Comparison of ENCODE assay signal across 19 cellular contexts in the genomic region with DNA sequence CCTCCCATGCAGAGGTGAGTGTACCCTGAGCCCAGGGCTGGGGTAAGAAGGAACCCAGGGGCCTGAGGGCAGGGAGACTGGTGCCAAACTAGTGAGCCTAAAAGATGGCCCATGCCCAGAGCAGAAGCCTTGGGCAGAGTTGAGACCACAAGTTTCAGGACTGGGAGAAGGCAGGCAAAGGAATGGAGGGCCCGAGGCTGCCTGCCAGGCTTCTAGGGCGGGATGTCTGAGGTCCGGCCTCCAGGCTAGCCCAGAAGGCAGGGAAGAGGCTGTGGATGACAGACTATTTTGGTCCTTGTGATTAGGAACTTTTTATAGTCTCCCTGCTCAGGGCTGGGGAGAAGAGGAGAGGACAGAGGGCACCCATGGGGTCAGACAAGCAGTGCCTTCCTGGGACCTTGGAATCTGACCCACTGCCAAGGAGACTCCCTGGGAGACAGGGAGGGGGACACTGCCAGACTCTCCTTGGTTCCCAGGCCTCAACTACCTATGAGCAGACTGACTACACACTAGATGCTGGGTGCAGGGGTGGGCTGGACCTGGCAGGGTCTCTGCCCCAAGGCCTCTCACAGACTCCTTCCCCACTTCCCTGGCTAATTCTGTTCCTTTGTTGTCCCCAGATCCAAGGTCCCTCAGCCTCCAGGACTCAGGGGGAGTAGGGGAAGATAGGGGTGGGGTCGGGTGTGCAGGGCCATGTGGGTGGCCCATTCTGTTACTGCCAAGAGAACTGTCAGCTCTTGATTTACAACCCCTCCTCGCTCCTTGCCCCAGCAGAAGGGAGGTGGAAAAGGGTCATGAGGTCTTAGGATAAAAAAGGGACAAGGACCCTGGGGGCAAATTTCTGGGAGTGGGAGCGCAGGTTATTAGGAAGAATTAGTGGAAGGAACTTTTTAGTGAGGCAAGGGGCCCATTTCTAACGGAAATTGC. TPM values are rescaled to one million over a fixed set of nuclear protein-coding genes. Genes with fewer than 3 reads are reported as not detected.
DNase-seq lines count a peak whose midpoint lies in the region; ATAC-seq, FAIRE-seq and TF ChIP-seq lines count a peak whose summit lies in the region.
"Had no signal": no experiment of that assay in that cellular context is flagged by ENCODE, and none has a peak within 500 bp of the region (broad histone marks: within the 10 kb centered on the region; RNA-seq: fewer than 3 reads in every experiment).

No MANE protein-coding gene starts in this region.

- BruUV-seq in endothelial cell of umbilical vein (replicated peaks; lab: Mats Ljungman, UMichigan), result TSS peak; percentile 21

- H2AK5ac ChIP-seq in mesenchymal stem cell (ENCODE audit: low read length, severe bottlenecking), result no peak overlapping the region

- H3K9me3 ChIP-seq in HUES64 (ENCODE audit: insufficient read depth, low read depth, low read length), result no peaks in the 10 kb centered on the region
- H3K9me3 ChIP-seq in endothelial cell of umbilical vein (replicated peaks; ENCODE audit: control insufficient read depth, insufficient read depth, low read length), result no peaks in the 10 kb centered on the region
- no peaks in the 10 kb centered on the region for H3K9me3 ChIP-seq in mesenchymal stem cell (ENCODE audit: control insufficient read depth, low read length)
- no peaks in the 10 kb centered on the region for H3K9me3 ChIP-seq in thoracic aorta
- H3K9me3 ChIP-seq in colonic mucosa, result no peaks in the 10 kb centered on the region
- H3K9me3 ChIP-seq: pancreas had no signal

- H4K91ac ChIP-seq in mesenchymal stem cell (ENCODE audit: low read length), result peak overlapping the region; percentile 18

- H3K79me1 ChIP-seq in mesenchymal stem cell (replicated peaks; ENCODE audit: low read length, poor library complexity, severe bottlenecking), result no peaks in the 10 kb centered on the region

- peak overlapping the region in 1 of 2 experiments; percentile 47 for H3K23ac ChIP-seq in mesenchymal stem cell (ENCODE audit: low read length in 2 of 2)

- H3K4me1 ChIP-seq in HUES64 (ENCODE audit: insufficient read depth, low read length) (peaks cover 43% of the 10 kb centered on the region), endothelial cell of umbilical vein (ENCODE audit: control insufficient read depth, extremely low read depth, insufficient read depth, low read length) (peaks cover 54% of the 10 kb centered on the region), mesenchymal stem cell (ENCODE audit: control insufficient read depth, insufficient read depth, low read depth, low read length) (peaks cover 20% of the 10 kb centered on the region), thoracic aorta (ENCODE audit: control insufficient read depth in 1 of 2, low read depth in 2 of 2) (peaks cover 0 to 12% of the 10 kb centered on the region in 2 donors), colonic mucosa (peaks cover 6% of the 10 kb centered on the region)

- no peak overlapping the region for H3K27ac ChIP-seq in HUES64 (ENCODE audit: low read depth, low read length)
- H3K27ac ChIP-seq in endothelial cell of umbilical vein (ENCODE audit: insufficient read depth, low read depth, low read length), result no peak overlapping the region
- no peak overlapping the region for H3K27ac ChIP-seq in mesenchymal stem cell (ENCODE audit: low read length, poor library complexity, severe bottlenecking)
- H3K27ac ChIP-seq in thoracic aorta, result no peak overlapping the region
- H3K27ac ChIP-seq in colonic mucosa, result no peak overlapping the region
- H3K27ac ChIP-seq: foreskin keratinocyte, pancreas had no signal

- H3K36me3 ChIP-seq in HUES64 (ENCODE audit: insufficient read depth, low read length) (no peaks in the 10 kb centered on the region), endothelial cell of umbilical vein (ENCODE audit: control insufficient read depth in 2 of 2, extremely low read depth in 1 of 2, insufficient read depth in 2 of 2, low read length in 2 of 2) (peaks cover 0 to 4% of the 10 kb centered on the region in 2 experiments), mesenchymal stem cell (ENCODE audit: control insufficient read depth in 1 of 2, insufficient read depth in 2 of 2, low read depth in 1 of 2, low read length in 2 of 2) (no peaks in the 10 kb centered on the region), thoracic aorta (no peaks in the 10 kb centered on the region), colonic mucosa (no peaks in the 10 kb centered on the region)
- H3K36me3 ChIP-seq: pancreas had no signal

- H3K18ac ChIP-seq in mesenchymal stem cell (ENCODE audit: low read depth in 1 of 2, low read length in 2 of 2), result peak overlapping the region in 1 of 2 experiments; percentile 21

- FAIRE-seq in endothelial cell of umbilical vein (lab: Jason Lieb, UNC), result peak; percentile 82
- FAIRE-seq: colon, pancreas had no signal

- no peak for TF ChIP-seq CTCF in endothelial cell of umbilical vein (IDR thresholded peaks at IDR 0.05; ENCODE audit: extremely low read depth in 1 of 2, insufficient read depth in 1 of 2, low read depth in 1 of 2, low read length in 2 of 2)
- TF ChIP-seq CTCF in thoracic aorta (IDR thresholded peaks at IDR 0.05), result no peak
- TF ChIP-seq CTCF in colonic mucosa (IDR thresholded peaks at IDR 0.05), result no peak

- H3K14ac ChIP-seq in mesenchymal stem cell (ENCODE audit: low read length in 2 of 2), result no peak overlapping the region

- POLR2A ChIA-PET in endothelial cell of umbilical vein (lab: Charles Lee), result no interaction called here

- CTCF ChIA-PET in endothelial cell of umbilical vein (lab: Charles Lee), result interaction anchor here (0.7 to 5.6 kb wide), 6 partner anchors 8 to 57 kb away, joined by 3 to 36 read pairs (median 4); a partner anchor contains a TSS

- peak overlapping the region in 1 of 2 experiments; percentile 16 for H2BK12ac ChIP-seq in mesenchymal stem cell (ENCODE audit: low read length in 2 of 2)

- peak overlapping the region; percentile 15 to 24 for H3K4ac ChIP-seq in mesenchymal stem cell (ENCODE audit: low read depth in 1 of 2, low read length in 2 of 2)

- H3K9ac ChIP-seq in HUES64 (ENCODE audit: low read depth, low read length), result 0 out of 2 replicates have a peak overlapping the region, but pooled peaks have one; percentile 2
- peak overlapping the region; percentile 33 for H3K9ac ChIP-seq in endothelial cell of umbilical vein (replicated peaks; ENCODE audit: extremely low read depth, insufficient read depth, low read length)
- no peak overlapping the region for H3K9ac ChIP-seq in mesenchymal stem cell (ENCODE audit: low read length)
- H3K9ac ChIP-seq in colonic mucosa (ENCODE audit: low read depth in 2 of 2, low read length in 2 of 2), result no peak overlapping the region

- H3K79me2 ChIP-seq in endothelial cell of umbilical vein (ENCODE audit: control insufficient read depth, insufficient read depth, low read length), result no peaks in the 10 kb centered on the region

- H3K4me2 ChIP-seq in endothelial cell of umbilical vein (ENCODE audit: insufficient read depth, low read length), result peak overlapping the region; percentile 16
- no peak overlapping the region for H3K4me2 ChIP-seq in mesenchymal stem cell (ENCODE audit: low read length, poor library complexity, severe bottlenecking)

- H3K9me1 ChIP-seq in endothelial cell of umbilical vein (replicated peaks; ENCODE audit: control insufficient read depth, extremely low read depth, insufficient read depth, low read length), result no peaks in the 10 kb centered on the region

- WGBS in HUES64, result 57% methylated on average over 7 of the region's 7 CpGs
- 47% methylated on average over 7 of the region's 7 CpGs for WGBS in mesenchymal stem cell

- peak overlapping the region; percentile 0 for H2AFZ ChIP-seq in endothelial cell of umbilical vein (ENCODE audit: low read depth, low read length)
- peak overlapping the region; percentile 67 for H2AFZ ChIP-seq in mesenchymal stem cell (ENCODE audit: low read depth, low read length)

- H2BK5ac ChIP-seq in mesenchymal stem cell (ENCODE audit: low read depth, low read length, poor library complexity, severe bottlenecking), result no peak overlapping the region

- H3K4me3 ChIP-seq in HUES64 (ENCODE audit: low read length) (peak overlapping the region; percentile 37; the same call in 1 of the 2 replicates), endothelial cell of umbilical vein (replicated peaks in 1 of 3; ENCODE audit: insufficient read depth in 1 of 3, low read depth in 1 of 3, low read length in 3 of 3) (peak overlapping the region in 2 of 3 experiments; percentile 31 to 45), mesenchymal stem cell (ENCODE audit: insufficient read depth in 1 of 2, low read depth in 1 of 2, low read length in 2 of 2) (no peak overlapping the region), thoracic aorta (peak overlapping the region; percentile 22), colonic mucosa (no peak overlapping the region)

- intact Hi-C loops in endothelial cell of umbilical vein (cut with micrococcal nuclease) (loop anchor here (2.0 to 10.0 kb wide), 2 partner anchors 55 to 255 kb away; a partner anchor contains a TSS), colonic mucosa (cut with DNase I) (loop anchor here (5.0 to 10.0 kb wide), 2 partner anchors 52 to 165 kb away; no protein-coding TSS in a partner anchor)

- H2BK15ac ChIP-seq in mesenchymal stem cell (ENCODE audit: low read depth, poor library complexity, severe bottlenecking), result no peak overlapping the region

- ATAC-seq in thoracic aorta (ENCODE audit: insufficient number of reproducible peaks, low FRiP score, low read depth) (no peak), HG03354 (IDR thresholded peaks at IDR 0.05; ENCODE audit: poor library complexity, severe bottlenecking, unreplicated experiment) (no peak), GM18520 (IDR thresholded peaks at IDR 0.05; ENCODE audit: unreplicated experiment) (no peak)
- ATAC-seq: activated naive CD4-positive, alpha-beta T cell treated with anti-CD3 and anti-CD28 coated beads, Interleukin-2, amount 50 U/mL, for 72 hours; foreskin keratinocyte; left colon; Panc1; pancreas; stimulated activated naive CD8-positive, alpha-beta T cell treated with anti-CD3 and anti-CD28 coated beads, Interleukin-15, Interleukin-2, amounts not matched to agents 100 U/mL and 50 U/mL, for 24 hours had no signal

- no peak for TF ChIP-seq POLR2A in endothelial cell of umbilical vein (IDR thresholded peaks at IDR 0.05; ENCODE audit: low read depth, low read length)

- H3K27me3 ChIP-seq in HUES64 (ENCODE audit: insufficient read depth, low read length) (peaks cover 98% of the 10 kb centered on the region), endothelial cell of umbilical vein (ENCODE audit: control insufficient read depth in 2 of 2, insufficient read depth in 2 of 2, low read length in 2 of 2) (no peaks in the 10 kb centered on the region), mesenchymal stem cell (ENCODE audit: control insufficient read depth in 1 of 2, insufficient read depth in 1 of 2, low read length in 2 of 2) (peaks cover 76 to 85% of the 10 kb centered on the region in 2 experiments), thoracic aorta (replicated peaks; ENCODE audit: insufficient read depth) (no peaks in the 10 kb centered on the region), colonic mucosa (no peaks in the 10 kb centered on the region)
- H3K27me3 ChIP-seq: pancreas had no signal

- no peak for DNase-seq in endothelial cell of umbilical vein (ENCODE audit: low read depth, low spot score)
- DNase-seq in mesenchymal stem cell, result no peak
- no peak for DNase-seq in thoracic aorta (ENCODE audit: low spot score)
- no peak for DNase-seq in retina
- DNase-seq in colonic mucosa, result no peak
- DNase-seq: CD4-positive, alpha-beta memory T cell; foreskin keratinocyte; left colon; NCI-H2227 treated with DMSO at 0.1 percent for 48 hours; stimulated activated CD4-positive, alpha-beta T cell treated with anti-CD3 and anti-CD28 coated beads, Interleukin-4, amount 100 ng/mL, for 1 hour; stimulated activated naive CD8-positive, alpha-beta T cell treated with anti-CD3 and anti-CD28 coated beads, Interleukin-15, Interleukin-2, amounts not matched to agents 100 U/mL and 50 U/mL, for 24 hours; T-helper 9 cell had no signal

- dilution Hi-C loops in endothelial cell of umbilical vein (cut with MboI; ENCODE audit: extremely low pct_ligation_motif_present, low sequenced_read_pairs), result no loop called here

- H2BK120ac ChIP-seq in mesenchymal stem cell (ENCODE audit: low read depth, low read length), result no peak overlapping the region

- H4K20me1 ChIP-seq in endothelial cell of umbilical vein (replicated peaks; ENCODE audit: control insufficient read depth, extremely low read depth, insufficient read depth, low read length), result no peaks in the 10 kb centered on the region

- no peak overlapping the region for H4K8ac ChIP-seq in mesenchymal stem cell (ENCODE audit: low read length)

RNA-seq across cellular contexts. Expression of a gene that starts 0.5 kb away (rescaled TPM):
- 0.75 TPM for polyA plus RNA-seq in HUES64 (2013, experiment 1 of 2)
- polyA plus RNA-seq in HUES64 (2013, experiment 2 of 2), result 1.0 TPM
- total RNA-seq in endothelial cell of umbilical vein, result 4.4 and 5.1 TPM in 2 replicates
- polyA plus RNA-seq in endothelial cell of umbilical vein, result 2.6 and 3.8 TPM in 2 replicates
- polyA plus RNA-seq in endothelial cell of umbilical vein (2011; cell fraction: cytosol; rRNA removed), result 1.6 and 2.2 TPM in 2 replicates
- 0.95 and 0.97 TPM in 2 replicates for polyA plus RNA-seq in endothelial cell of umbilical vein (2011; cell fraction: nucleus; rRNA removed)
- polyA plus RNA-seq in endothelial cell of umbilical vein (2012), result 2.8 and 4.1 TPM in 2 replicates
- polyA minus RNA-seq in endothelial cell of umbilical vein, result 2.1 and 2.5 TPM in 2 replicates
- polyA minus RNA-seq in endothelial cell of umbilical vein (2011; cell fraction: cytosol; rRNA and poly(A)+ RNA removed), result not detected
- polyA minus RNA-seq in endothelial cell of umbilical vein (2011; cell fraction: nucleus; rRNA and poly(A)+ RNA removed), result 0.96 and 1.2 TPM in 2 replicates
- 0.06 TPM for polyA plus RNA-seq in mesenchymal stem cell (2013, experiment 1 of 2)
- polyA plus RNA-seq in mesenchymal stem cell (2013, experiment 2 of 2), result 0.05 TPM
- total RNA-seq in thoracic aorta, result 10 to 100 TPM in 1 of 2 donors, 1 to 10 TPM in 1; 9.9 to 10.6 TPM
- 1 to 10 TPM in 1 of 2 donors, under 1 TPM in 1; 0.57 to 1.1 TPM for total RNA-seq in colonic mucosa
- total RNA-seq: activated naive CD4-positive, alpha-beta T cell treated with anti-CD3 and anti-CD28 coated beads, Interleukin-2, amount 50 U/mL, for 72 hours; CD4-positive, alpha-beta memory T cell; foreskin keratinocyte had no signal
- polyA plus RNA-seq: CD4-positive, alpha-beta memory T cell had no signal

RNA-seq across cellular contexts. Expression of a gene that starts 9.4 kb away (rescaled TPM):
- polyA plus RNA-seq in HUES64 (2013, experiment 1 of 2), result not detected
- not detected for polyA plus RNA-seq in HUES64 (2013, experiment 2 of 2)
- total RNA-seq in endothelial cell of umbilical vein (not detected in 2 replicates), thoracic aorta (not detected), colonic mucosa (not detected)
- polyA plus RNA-seq in endothelial cell of umbilical vein, result not detected in 2 replicates
- polyA plus RNA-seq in endothelial cell of umbilical vein (2011; cell fraction: cytosol; rRNA removed), result not detected in 2 replicates
- not detected in 2 replicates for polyA plus RNA-seq in endothelial cell of umbilical vein (2011; cell fraction: nucleus; rRNA removed)
- polyA plus RNA-seq in endothelial cell of umbilical vein (2012), result not detected in 2 replicates
- not detected in 2 replicates for polyA minus RNA-seq in endothelial cell of umbilical vein
- not detected for polyA minus RNA-seq in endothelial cell of umbilical vein (2011; cell fraction: cytosol; rRNA and poly(A)+ RNA removed)
- not detected in 2 replicates for polyA minus RNA-seq in endothelial cell of umbilical vein (2011; cell fraction: nucleus; rRNA and poly(A)+ RNA removed)
- not detected for polyA plus RNA-seq in mesenchymal stem cell (2013, experiment 1 of 2)
- polyA plus RNA-seq in mesenchymal stem cell (2013, experiment 2 of 2), result not detected
- total RNA-seq: activated naive CD4-positive, alpha-beta T cell treated with anti-CD3 and anti-CD28 coated beads, Interleukin-2, amount 50 U/mL, for 72 hours; CD4-positive, alpha-beta memory T cell; foreskin keratinocyte; left colon; pancreas had no signal
- polyA plus RNA-seq: CD4-positive, alpha-beta memory T cell; foreskin keratinocyte; pancreas had no signal

RNA-seq across cellular contexts. Expression of a gene that starts 10.3 kb away (rescaled TPM):
- 31.0 TPM for polyA plus RNA-seq in HUES64 (2013, experiment 1 of 2)
- 30.1 TPM for polyA plus RNA-seq in HUES64 (2013, experiment 2 of 2)
- total RNA-seq in endothelial cell of umbilical vein (30.5 and 41.0 TPM in 2 replicates), thoracic aorta (10 to 100 TPM; 14.4 to 20.5 TPM), colonic mucosa (10 to 100 TPM; 22.0 to 47.7 TPM)
- polyA plus RNA-seq in endothelial cell of umbilical vein, result 71.0 and 108 TPM in 2 replicates
- polyA plus RNA-seq in endothelial cell of umbilical vein (2011; cell fraction: cytosol; rRNA removed), result 53.6 and 60.5 TPM in 2 replicates
- 17.7 and 21.2 TPM in 2 replicates for polyA plus RNA-seq in endothelial cell of umbilical vein (2011; cell fraction: nucleus; rRNA removed)
- polyA plus RNA-seq in endothelial cell of umbilical vein (2012), result 28.2 and 36.2 TPM in 2 replicates
- polyA minus RNA-seq in endothelial cell of umbilical vein, result 8.7 and 9.0 TPM in 2 replicates
- polyA minus RNA-seq in endothelial cell of umbilical vein (2011; cell fraction: cytosol; rRNA and poly(A)+ RNA removed), result 25.8 TPM
- 6.0 and 6.6 TPM in 2 replicates for polyA minus RNA-seq in endothelial cell of umbilical vein (2011; cell fraction: nucleus; rRNA and poly(A)+ RNA removed)
- 34.0 TPM for polyA plus RNA-seq in mesenchymal stem cell (2013, experiment 1 of 2)
- 34.0 TPM for polyA plus RNA-seq in mesenchymal stem cell (2013, experiment 2 of 2)

RNA-seq across cellular contexts. Expression of a gene that starts 12.3 kb away (rescaled TPM):
- not detected for polyA plus RNA-seq in HUES64 (2013, experiment 1 of 2)
- not detected for polyA plus RNA-seq in HUES64 (2013, experiment 2 of 2)
- total RNA-seq in endothelial cell of umbilical vein (not detected in 2 replicates), thoracic aorta (not detected), colonic mucosa (not detected)
- not detected in 2 replicates for polyA plus RNA-seq in endothelial cell of umbilical vein
- not detected in 2 replicates for polyA plus RNA-seq in endothelial cell of umbilical vein (2011; cell fraction: cytosol; rRNA removed)
- polyA plus RNA-seq in endothelial cell of umbilical vein (2011; cell fraction: nucleus; rRNA removed), result not detected in 2 replicates
- 0.23 and 0.32 TPM in 2 replicates for polyA plus RNA-seq in endothelial cell of umbilical vein (2012)
- not detected in 2 replicates for polyA minus RNA-seq in endothelial cell of umbilical vein
- not detected for polyA minus RNA-seq in endothelial cell of umbilical vein (2011; cell fraction: cytosol; rRNA and poly(A)+ RNA removed)
- polyA minus RNA-seq in endothelial cell of umbilical vein (2011; cell fraction: nucleus; rRNA and poly(A)+ RNA removed), result not detected in 2 replicates
- not detected for polyA plus RNA-seq in mesenchymal stem cell (2013, experiment 1 of 2)
- polyA plus RNA-seq in mesenchymal stem cell (2013, experiment 2 of 2), result not detected
- total RNA-seq: activated naive CD4-positive, alpha-beta T cell treated with anti-CD3 and anti-CD28 coated beads, Interleukin-2, amount 50 U/mL, for 72 hours; CD4-positive, alpha-beta memory T cell; foreskin keratinocyte; left colon; pancreas had no signal

RNA-seq across cellular contexts. Expression of a gene that starts 17.9 kb away (rescaled TPM):
- polyA plus RNA-seq in HUES64 (2013, experiment 1 of 2), result 4.5 TPM
- 6.7 TPM for polyA plus RNA-seq in HUES64 (2013, experiment 2 of 2)
- total RNA-seq in endothelial cell of umbilical vein (not detected in 2 replicates), thoracic aorta (10 to 100 TPM in 1 of 2 donors, 1 to 10 TPM in 1; 5.8 to 17.5 TPM), colonic mucosa (10 to 100 TPM; 35.3 to 46.8 TPM)
- polyA plus RNA-seq in endothelial cell of umbilical vein, result 0.19 and 0.22 TPM in 2 replicates
- 0.10 and 0.28 TPM in 2 replicates for polyA plus RNA-seq in endothelial cell of umbilical vein (2011; cell fraction: cytosol; rRNA removed)
- 0.67 and 1.1 TPM in 2 replicates for polyA plus RNA-seq in endothelial cell of umbilical vein (2011; cell fraction: nucleus; rRNA removed)
- polyA plus RNA-seq in endothelial cell of umbilical vein (2012), result 0.20 TPM in 1 of 2 replicates, not detected in the other
- 0.61 TPM in 1 of 2 replicates, not detected in the other for polyA minus RNA-seq in endothelial cell of umbilical vein
- 3.8 TPM for polyA minus RNA-seq in endothelial cell of umbilical vein (2011; cell fraction: cytosol; rRNA and poly(A)+ RNA removed)
- polyA minus RNA-seq in endothelial cell of umbilical vein (2011; cell fraction: nucleus; rRNA and poly(A)+ RNA removed), result not detected in 2 replicates
- 0.22 TPM for polyA plus RNA-seq in mesenchymal stem cell (2013, experiment 1 of 2)
- polyA plus RNA-seq in mesenchymal stem cell (2013, experiment 2 of 2), result 0.14 TPM

Comparison
In these comparisons a context has a peak if more than half of its experiments do, and no peak if none do; other contexts are left out.
1. H3K4me3 ChIP-seq: peak in HUES64 (single experiment), endothelial cell of umbilical vein (2 of 3) and thoracic aorta (single experiment); none in mesenchymal stem cell (0 of 2) and colonic mucosa (single experiment).
2. H3K9ac ChIP-seq: peak in HUES64 (single experiment) and endothelial cell of umbilical vein (single experiment); none in mesenchymal stem cell (single experiment) and colonic mucosa (0 of 2).